In the genomic region with DNA sequence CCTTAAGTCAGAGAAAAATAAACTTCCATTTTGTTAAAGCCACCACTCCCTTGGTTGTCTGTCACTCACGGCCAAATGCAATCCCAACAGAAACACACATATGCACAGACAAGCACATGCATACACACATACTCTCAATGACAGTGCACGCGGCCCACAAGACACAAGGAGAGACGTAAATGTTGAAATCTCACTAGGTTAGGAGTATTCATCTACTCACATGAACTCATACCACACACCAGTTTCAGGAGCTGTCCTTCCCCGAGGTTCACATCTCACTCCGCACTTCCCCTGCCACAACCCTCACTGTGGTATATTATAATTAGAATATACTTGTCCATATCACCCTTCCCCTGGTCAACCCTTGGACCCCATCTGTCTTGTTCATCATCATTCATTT, we compare ENCODE assay signal across 1 cellular context.
A peak's percentile ranks its signal among the peaks of the same experiment; 100 is the strongest.
TF ChIP-seq lines count a peak whose summit lies in the region.

No MANE protein-coding gene starts in this region.

TF ChIP-seq in K562, 482 proteins besides CTCF, POLR2A, EP300 and RAD21:
- TF ChIP-seq BRF1 (IDR thresholded peaks at IDR 0.05; ENCODE audit: borderline replicate concordance, extremely low read depth, insufficient read length), result no peak
- TF ChIP-seq, protein P1, sequence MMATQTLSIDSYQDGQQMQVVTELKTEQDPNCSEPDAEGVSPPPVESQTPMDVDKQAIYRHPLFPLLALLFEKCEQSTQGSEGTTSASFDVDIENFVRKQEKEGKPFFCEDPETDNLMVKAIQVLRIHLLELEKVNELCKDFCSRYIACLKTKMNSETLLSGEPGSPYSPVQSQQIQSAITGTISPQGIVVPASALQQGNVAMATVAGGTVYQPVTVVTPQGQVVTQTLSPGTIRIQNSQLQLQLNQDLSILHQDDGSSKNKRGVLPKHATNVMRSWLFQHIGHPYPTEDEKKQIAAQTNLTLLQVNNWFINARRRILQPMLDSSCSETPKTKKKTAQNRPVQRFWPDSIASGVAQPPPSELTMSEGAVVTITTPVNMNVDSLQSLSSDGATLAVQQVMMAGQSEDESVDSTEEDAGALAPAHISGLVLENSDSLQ (IDR thresholded peaks at IDR 0.05), result peak; percentile 18; the same call in 1 of the 2 replicates
